ENCODE assay signal across 8 cellular contexts in the genomic region with DNA sequence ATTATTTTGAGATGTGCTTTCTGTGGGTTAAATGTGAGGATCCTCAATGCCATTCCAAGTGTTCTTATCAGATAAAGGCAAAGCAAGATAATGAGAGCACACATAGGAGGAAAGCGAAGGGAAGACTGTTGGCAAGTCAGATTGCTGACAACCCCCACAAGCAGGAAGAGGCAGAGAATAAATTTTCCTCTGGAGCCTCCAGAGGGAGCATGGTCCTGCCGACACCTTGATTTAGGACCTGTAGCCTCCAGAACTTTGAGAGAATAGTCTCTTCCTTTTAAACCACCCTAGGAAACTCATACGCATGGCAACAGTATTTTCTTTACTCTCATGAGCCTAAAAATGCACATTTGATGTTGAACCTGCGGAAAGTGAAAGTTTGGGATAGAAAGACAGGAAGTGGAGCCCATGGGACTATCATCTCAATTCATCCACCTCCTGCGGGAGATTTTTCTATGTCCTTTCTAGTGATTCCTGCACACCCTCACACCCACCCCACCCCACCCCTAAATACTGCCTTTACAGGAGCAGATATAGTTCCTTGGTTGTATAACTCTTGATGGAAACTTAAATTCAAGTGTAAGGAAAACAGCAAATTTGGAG.
DNase-seq lines count a peak whose midpoint lies in the region; ATAC-seq, FAIRE-seq and TF ChIP-seq lines count a peak whose summit lies in the region.

No MANE protein-coding gene starts in this region.

- DNase-seq in D721Med (ENCODE audit: insufficient read length, low spot score) (no peak), NCI-H460 (ENCODE audit: extremely low read depth, low read depth) (peak; percentile 21), endothelial cell of umbilical vein (ENCODE audit: low read depth, low spot score) (peak; percentile 43), nephron progenitor cell (peak; percentile 15)
- no peak for DNase-seq in activated CD8-positive, alpha-beta memory T cell treated with anti-CD3 and anti-CD28 coated beads, Interleukin-2, amount 50 U/mL, for 48 hours
- DNase-seq in activated naive CD4-positive, alpha-beta T cell treated with anti-CD3 and anti-CD28 coated beads for 36 hours: no peak

- no peaks in the 10 kb centered on the region for H3K36me3 ChIP-seq in endothelial cell of umbilical vein (ENCODE audit: control insufficient read depth in 2 of 2, extremely low read depth in 1 of 2, insufficient read depth in 2 of 2, low read length in 2 of 2)

- FAIRE-seq in D721Med (lab: Jason Lieb, UNC) (no peak), endothelial cell of umbilical vein (lab: Jason Lieb, UNC) (peak; percentile 70)

- peaks cover 28% of the 10 kb centered on the region for H3K9me3 Mint-ChIP-seq in nephron progenitor cell
- no peaks in the 10 kb centered on the region for H3K9me3 Mint-ChIP-seq in activated naive CD4-positive, alpha-beta T cell treated with anti-CD3 and anti-CD28 coated beads for 36 hours

- H3K4me3 Mint-ChIP-seq in nephron progenitor cell: no peak overlapping the region
- no peak overlapping the region for H3K4me3 Mint-ChIP-seq in activated naive CD4-positive, alpha-beta T cell treated with anti-CD3 and anti-CD28 coated beads for 36 hours

- TF ChIP-seq POLR2A in endothelial cell of umbilical vein (IDR thresholded peaks at IDR 0.05; ENCODE audit: low read depth, low read length): no peak

- no peaks in the 10 kb centered on the region for H3K79me2 ChIP-seq in endothelial cell of umbilical vein (ENCODE audit: control insufficient read depth, insufficient read depth, low read length)

- POLR2A ChIA-PET in endothelial cell of umbilical vein (lab: Charles Lee): no interaction called here

- intact Hi-C loops in endothelial cell of umbilical vein (cut with micrococcal nuclease): loop anchor here (1.0 to 10.0 kb wide), 4 partner anchors 292 to 917 kb away; partner anchors contain the start of gene BCL6
- intact Hi-C loops in activated naive CD4-positive, alpha-beta T cell treated with anti-CD3 and anti-CD28 coated beads for 36 hours (cut with micrococcal nuclease): no loop called here

- peaks cover 0 to 1% of the 10 kb centered on the region in 2 experiments for H3K27me3 ChIP-seq in endothelial cell of umbilical vein (ENCODE audit: control insufficient read depth in 2 of 2, insufficient read depth in 2 of 2, low read length in 2 of 2)

- peaks cover 5% of the 10 kb centered on the region for H3K27me3 Mint-ChIP-seq in nephron progenitor cell (ENCODE audit: low read depth, poor library complexity)
- no peaks in the 10 kb centered on the region for H3K27me3 Mint-ChIP-seq in activated naive CD4-positive, alpha-beta T cell treated with anti-CD3 and anti-CD28 coated beads for 36 hours (ENCODE audit: low read depth)

- no peaks in the 10 kb centered on the region for H3K4me1 ChIP-seq in endothelial cell of umbilical vein (ENCODE audit: control insufficient read depth, extremely low read depth, insufficient read depth, low read length)

- H3K9me1 ChIP-seq in endothelial cell of umbilical vein (replicated peaks; ENCODE audit: control insufficient read depth, extremely low read depth, insufficient read depth, low read length): no peaks in the 10 kb centered on the region

- no peaks in the 10 kb centered on the region for H4K20me1 ChIP-seq in endothelial cell of umbilical vein (replicated peaks; ENCODE audit: control insufficient read depth, extremely low read depth, insufficient read depth, low read length)

- no peak overlapping the region for H3K27ac Mint-ChIP-seq in nephron progenitor cell
- no peak overlapping the region for H3K27ac Mint-ChIP-seq in activated naive CD4-positive, alpha-beta T cell treated with anti-CD3 and anti-CD28 coated beads for 36 hours

- no peak for ATAC-seq in HG02610 (IDR thresholded peaks at IDR 0.05; ENCODE audit: unreplicated experiment)
- no peak for ATAC-seq in GM19324 (IDR thresholded peaks at IDR 0.05; ENCODE audit: low FRiP score, unreplicated experiment)

- H2AFZ ChIP-seq in endothelial cell of umbilical vein (ENCODE audit: low read depth, low read length): no peak overlapping the region

- no TSS peak for BruUV-seq in endothelial cell of umbilical vein (replicated peaks; lab: Mats Ljungman, UMichigan)

- H3K27ac ChIP-seq in endothelial cell of umbilical vein (ENCODE audit: insufficient read depth, low read depth, low read length): no peak overlapping the region

- peaks cover 34% of the 10 kb centered on the region for H3K4me1 Mint-ChIP-seq in nephron progenitor cell
- peaks cover 5% of the 10 kb centered on the region for H3K4me1 Mint-ChIP-seq in activated naive CD4-positive, alpha-beta T cell treated with anti-CD3 and anti-CD28 coated beads for 36 hours (ENCODE audit: low read depth)

- H3K9ac ChIP-seq in endothelial cell of umbilical vein (replicated peaks; ENCODE audit: extremely low read depth, insufficient read depth, low read length): no peak overlapping the region

- peak; percentile 11 for TF ChIP-seq CTCF in D721Med (IDR thresholded peaks at IDR 0.05; ENCODE audit: insufficient read depth, missing control alignments)
- TF ChIP-seq CTCF in endothelial cell of umbilical vein (IDR thresholded peaks at IDR 0.05; ENCODE audit: extremely low read depth in 1 of 2, insufficient read depth in 1 of 2, low read depth in 1 of 2, low read length in 2 of 2): peak in 1 of 2 donors; percentile 44
- peak; percentile 29 for TF ChIP-seq CTCF in nephron progenitor cell (IDR thresholded peaks at IDR 0.05)

- peaks cover 5% of the 10 kb centered on the region for H3K36me3 Mint-ChIP-seq in nephron progenitor cell (ENCODE audit: low read depth)
- H3K36me3 Mint-ChIP-seq in activated naive CD4-positive, alpha-beta T cell treated with anti-CD3 and anti-CD28 coated beads for 36 hours (ENCODE audit: low read depth): no peaks in the 10 kb centered on the region

- dilution Hi-C loops in endothelial cell of umbilical vein (cut with MboI; ENCODE audit: extremely low pct_ligation_motif_present, low sequenced_read_pairs): no loop called here

- no peaks in the 10 kb centered on the region for H3K9me3 ChIP-seq in endothelial cell of umbilical vein (replicated peaks; ENCODE audit: control insufficient read depth, insufficient read depth, low read length)

- no peak overlapping the region for H3K4me3 ChIP-seq in endothelial cell of umbilical vein (replicated peaks in 1 of 3; ENCODE audit: insufficient read depth in 1 of 3, low read depth in 1 of 3, low read length in 3 of 3)

- no peak overlapping the region for H3K4me2 ChIP-seq in endothelial cell of umbilical vein (ENCODE audit: insufficient read depth, low read length)

- CTCF ChIA-PET in endothelial cell of umbilical vein (lab: Charles Lee): no interaction called here
- CTCF ChIA-PET in activated naive CD4-positive, alpha-beta T cell treated with anti-CD3 and anti-CD28 coated beads for 36 hours (lab: Charles Lee): no interaction called here

TF ChIP-seq in endothelial cell of umbilical vein, 7 proteins besides CTCF, POLR2A, EP300 and RAD21:
- TF ChIP-seq MYC (IDR thresholded peaks at IDR 0.05; ENCODE audit: low read depth, low read length) (no peak), GATA2 (IDR thresholded peaks at IDR 0.05; ENCODE audit: insufficient read depth, insufficient read length, low read depth, low read length) (no peak), EZH2 (IDR thresholded peaks at IDR 0.05; ENCODE audit: borderline replicate concordance, low read depth, low read length, severe bottlenecking) (no peak), POLR2AphosphoS5 (IDR thresholded peaks at IDR 0.05; ENCODE audit: insufficient read depth, low read depth, low read length) (no peak), JUN (IDR thresholded peaks at IDR 0.05; ENCODE audit: borderline replicate concordance, insufficient read depth, insufficient read length, low read depth) (no peak), FOS (IDR thresholded peaks at IDR 0.05; ENCODE audit: borderline replicate concordance, insufficient read depth, low read length) (no peak)
- TF ChIP-seq, protein P1, sequence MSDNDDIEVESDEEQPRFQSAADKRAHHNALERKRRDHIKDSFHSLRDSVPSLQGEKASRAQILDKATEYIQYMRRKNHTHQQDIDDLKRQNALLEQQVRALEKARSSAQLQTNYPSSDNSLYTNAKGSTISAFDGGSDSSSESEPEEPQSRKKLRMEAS (IDR thresholded peaks at IDR 0.05; ENCODE audit: insufficient read depth, insufficient read length): no peak

Comparison
In these comparisons a context has a peak if more than half of its experiments do, and no peak if none do; other contexts are left out.
1. DNase-seq: peak in NCI-H460 (single experiment), endothelial cell of umbilical vein (single experiment) and nephron progenitor cell (single experiment); none in D721Med (single experiment), activated CD8-positive, alpha-beta memory T cell treated with anti-CD3 and anti-CD28 coated beads, Interleukin-2, amount 50 U/mL, for 48 hours (single experiment) and activated naive CD4-positive, alpha-beta T cell treated with anti-CD3 and anti-CD28 coated beads for 36 hours (single experiment).